In genomic region chr20:32797160-32797468, GRCh38 we compare ENCODE assay signal across 19 cellular contexts. TPM values are rescaled to one million over a fixed set of nuclear protein-coding genes. Genes with fewer than 3 reads are reported as not detected.
DNase-seq lines count a peak whose midpoint lies in the region; ATAC-seq, FAIRE-seq and TF ChIP-seq lines count a peak whose summit lies in the region.
"Had no signal": no experiment of that assay in that cellular context is flagged by ENCODE, and none has a peak within 500 bp of the region (broad histone marks: within the 10 kb centered on the region; RNA-seq: fewer than 3 reads in every experiment).

No MANE protein-coding gene starts in this region.

- peak; percentile 10 for DNase-seq in AG04450 (ENCODE audit: low read depth, low spot score)
- DNase-seq in GM23338 (ENCODE audit: low spot score), result no peak
- DNase-seq in astrocyte (ENCODE audit: low read depth), result no peak
- peak; percentile 89 for DNase-seq in myocyte (ENCODE audit: low read depth)
- DNase-seq in NK-92 (lab: John Stamatoyannopoulos, UW; ENCODE audit: unreplicated experiment), result no peak
- DNase-seq in H54 (ENCODE audit: insufficient read length, low spot score), result no peak
- DNase-seq in activated CD4-positive, alpha-beta T cell treated with anti-CD3 and anti-CD28 coated beads, Interleukin-2, amount 50 U/mL, for 1 hour, result no peak
- no peak for DNase-seq in activated CD8-positive, alpha-beta memory T cell treated with anti-CD3 and anti-CD28 coated beads, Interleukin-2, amount 10 ng/mL, durations not matched to agents 7 days and 5 days
- DNase-seq: DMS79 treated with DMSO at 0.1 percent for 48 hours; effector CD4-positive, alpha-beta T cell; head of caudate nucleus; left ventricle myocardium inferior; NCI-H1105 treated with DMSO at 0.1 percent for 48 hours; NCI-H748 treated with DMSO at 0.1 percent for 48 hours; occipital lobe; PC-3; retina; testis had no signal

- CTCF ChIA-PET in AG04450 (lab: Charles Lee), result interaction anchor here (1.3 to 1.5 kb wide), 2 partner anchors 12 to 148 kb away, joined by 3 to 5 read pairs; no protein-coding TSS in a partner anchor
- CTCF ChIA-PET in activated CD8-positive, alpha-beta memory T cell treated with anti-CD3 and anti-CD28 coated beads, Interleukin-2, amount 10 ng/mL, durations not matched to agents 7 days and 5 days (lab: Charles Lee), result interaction anchor here (1.2 to 2.8 kb wide), 2 partner anchors 18 to 495 kb away, joined by 3 to 13 read pairs; no protein-coding TSS in a partner anchor

- H3K36me3 Mint-ChIP-seq in GM23338 (ENCODE audit: low read depth) (peaks cover 99% of the 10 kb centered on the region), astrocyte (ENCODE audit: low read depth, unreplicated experiment) (peaks cover 8% of the 10 kb centered on the region)
- no peaks in the 10 kb centered on the region for H3K36me3 Mint-ChIP-seq in activated CD8-positive, alpha-beta memory T cell treated with anti-CD3 and anti-CD28 coated beads, Interleukin-2, amount 10 ng/mL, durations not matched to agents 7 days and 5 days

- H3K4me3 ChIP-seq in AG04450 (ENCODE audit: low read depth, low read length), result no peak overlapping the region
- H3K4me3 ChIP-seq in GM23338, result no peak overlapping the region
- H3K4me3 ChIP-seq in astrocyte (ENCODE audit: insufficient read depth, low read depth, low read length), result no peak overlapping the region
- H3K4me3 ChIP-seq: left ventricle myocardium inferior, testis had no signal

- H4K20me1 ChIP-seq in GM23338 (replicated peaks; ENCODE audit: insufficient read depth), result peaks cover 100% of the 10 kb centered on the region
- H4K20me1 ChIP-seq in astrocyte (ENCODE audit: insufficient read depth, low read length), result no peaks in the 10 kb centered on the region

- H3K4me3 Mint-ChIP-seq in GM23338 (no peak overlapping the region), astrocyte (ENCODE audit: unreplicated experiment) (no peak overlapping the region)
- H3K4me3 Mint-ChIP-seq in activated CD8-positive, alpha-beta memory T cell treated with anti-CD3 and anti-CD28 coated beads, Interleukin-2, amount 10 ng/mL, durations not matched to agents 7 days and 5 days, result no peak overlapping the region
- H3K4me3 Mint-ChIP-seq: T-helper 1 cell treated with Interleukin-12 subunit alpha and Interleukin-12 subunit beta and Interleukin-4 antibody, amounts not matched to agents 30 μg/mL and 1 μg/mL, for 36 hours had no signal

- H2AFZ ChIP-seq in GM23338 (no peak overlapping the region), astrocyte (ENCODE audit: low read depth, low read length) (no peak overlapping the region)

- POLR2A ChIA-PET in AG04450 (lab: Yijun Ruan, JAX), result no interaction called here

- H3K4me2 ChIP-seq in GM23338, result no peak overlapping the region
- no peak overlapping the region for H3K4me2 ChIP-seq in astrocyte (ENCODE audit: low read length)

- peaks cover 88% of the 10 kb centered on the region for H3K4me1 ChIP-seq in GM23338 (ENCODE audit: insufficient read depth)
- no peaks in the 10 kb centered on the region for H3K4me1 ChIP-seq in astrocyte (ENCODE audit: insufficient read depth, low read length)

- no peaks in the 10 kb centered on the region; the same call in 1 of the 2 replicates for H3K9me2 ChIP-seq in GM23338 (ENCODE audit: insufficient read depth)

- H3K27ac ChIP-seq in AG04450 (ENCODE audit: low read depth, low read length) (peak overlapping the region; percentile 52), GM23338 (ENCODE audit: low read depth) (peak overlapping the region; percentile 92), astrocyte (ENCODE audit: low read depth, low read length) (no peak overlapping the region)
- H3K27ac ChIP-seq: left ventricle myocardium inferior, testis had no signal

- H3K27me3 Mint-ChIP-seq in GM23338 (ENCODE audit: insufficient read depth, low read depth, poor library complexity) (peaks cover 73% of the 10 kb centered on the region), astrocyte (ENCODE audit: low read depth, unreplicated experiment) (no peaks in the 10 kb centered on the region)
- no peaks in the 10 kb centered on the region for H3K27me3 Mint-ChIP-seq in activated CD8-positive, alpha-beta memory T cell treated with anti-CD3 and anti-CD28 coated beads, Interleukin-2, amount 10 ng/mL, durations not matched to agents 7 days and 5 days

- H3K9me3 ChIP-seq in AG04450 (ENCODE audit: control insufficient read depth, insufficient read depth, low read length), result no peaks in the 10 kb centered on the region
- no peaks in the 10 kb centered on the region for H3K9me3 ChIP-seq in astrocyte (ENCODE audit: insufficient read depth, low read depth, low read length)
- H3K9me3 ChIP-seq: left ventricle myocardium inferior, testis had no signal

- no peaks in the 10 kb centered on the region for H3K27me3 ChIP-seq in AG04450 (ENCODE audit: control insufficient read depth, insufficient read depth, low read length)
- no peaks in the 10 kb centered on the region for H3K27me3 ChIP-seq in GM23338 (ENCODE audit: insufficient read depth)
- H3K27me3 ChIP-seq in astrocyte (ENCODE audit: insufficient read depth, low read length), result no peaks in the 10 kb centered on the region
- H3K27me3 ChIP-seq: testis had no signal

- TF ChIP-seq POLR2A in H54 (IDR thresholded peaks at IDR 0.05; ENCODE audit: low read depth, low read length), result no peak

- H3K4me1 Mint-ChIP-seq in GM23338 (peaks cover 39% of the 10 kb centered on the region), astrocyte (ENCODE audit: low read depth, unreplicated experiment) (peaks cover 18% of the 10 kb centered on the region)
- peaks cover 22% of the 10 kb centered on the region for H3K4me1 Mint-ChIP-seq in activated CD8-positive, alpha-beta memory T cell treated with anti-CD3 and anti-CD28 coated beads, Interleukin-2, amount 10 ng/mL, durations not matched to agents 7 days and 5 days

- peaks cover 100% of the 10 kb centered on the region for H3F3A ChIP-seq in GM23338 (replicated peaks; ENCODE audit: low read depth)

- FAIRE-seq in astrocyte (lab: Jason Lieb, UNC) (no peak), H54 (lab: Jason Lieb, UNC) (no peak)

- ATAC-seq in GM23338, result no peak
- no peak for ATAC-seq in activated CD8-positive, alpha-beta memory T cell treated with anti-CD3 and anti-CD28 coated beads, Interleukin-2, amount 10 ng/mL, durations not matched to agents 7 days and 5 days
- ATAC-seq: PC-3 had no signal

- peaks cover 100% of the 10 kb centered on the region for H3K36me3 ChIP-seq in GM23338 (ENCODE audit: insufficient read depth)
- H3K36me3 ChIP-seq in astrocyte (ENCODE audit: insufficient read depth, low read length), result peaks cover 17% of the 10 kb centered on the region

- no peak for TF ChIP-seq CTCF in AG04450 (IDR thresholded peaks at IDR 0.05; ENCODE audit: low read depth, low read length)
- TF ChIP-seq CTCF in GM23338 (conservative IDR thresholded peaks at IDR 0.05; ENCODE audit: low read depth in 2 of 2), result no peak
- no peak for TF ChIP-seq CTCF in astrocyte (IDR thresholded peaks at IDR 0.05; ENCODE audit: insufficient read depth, low read depth, low read length)

- H3K79me2 ChIP-seq in GM23338 (replicated peaks; ENCODE audit: insufficient read depth), result peaks cover 97% of the 10 kb centered on the region
- H3K79me2 ChIP-seq in astrocyte (ENCODE audit: insufficient read depth, low read length), result no peaks in the 10 kb centered on the region

- H3K9me3 Mint-ChIP-seq in GM23338, result peaks cover 3% of the 10 kb centered on the region; the same call in 2 of the 3 replicates
- H3K9me3 Mint-ChIP-seq in astrocyte (ENCODE audit: unreplicated experiment), result peaks cover 2% of the 10 kb centered on the region
- no peaks in the 10 kb centered on the region for H3K9me3 Mint-ChIP-seq in activated CD8-positive, alpha-beta memory T cell treated with anti-CD3 and anti-CD28 coated beads, Interleukin-2, amount 10 ng/mL, durations not matched to agents 7 days and 5 days (ENCODE audit: low read depth)
- H3K9me3 Mint-ChIP-seq: T-helper 1 cell treated with Interleukin-12 subunit alpha and Interleukin-12 subunit beta and Interleukin-4 antibody, amounts not matched to agents 30 μg/mL and 1 μg/mL, for 36 hours had no signal

- H3K9ac ChIP-seq in astrocyte (ENCODE audit: low read length), result no peak overlapping the region

- H3K27ac Mint-ChIP-seq in GM23338 (peak overlapping the region; percentile 81; the same call in 1 of the 2 replicates), astrocyte (ENCODE audit: unreplicated experiment) (peak overlapping the region; percentile 90)
- no peak overlapping the region for H3K27ac Mint-ChIP-seq in activated CD8-positive, alpha-beta memory T cell treated with anti-CD3 and anti-CD28 coated beads, Interleukin-2, amount 10 ng/mL, durations not matched to agents 7 days and 5 days
- H3K27ac Mint-ChIP-seq: T-helper 1 cell treated with Interleukin-12 subunit alpha and Interleukin-12 subunit beta and Interleukin-4 antibody, amounts not matched to agents 30 μg/mL and 1 μg/mL, for 36 hours had no signal

TF ChIP-seq in GM23338, 12 proteins besides CTCF, POLR2A, EP300 and RAD21:
- peak; percentile 27; the same call in 1 of the 2 replicates for TF ChIP-seq POLR2AphosphoS5 (IDR thresholded peaks at IDR 0.05; ENCODE audit: low read depth)
- TF ChIP-seq ZNF331 (CRISPR knock-in tag; IDR thresholded peaks at IDR 0.05; ENCODE audit: low read depth), result no peak

RNA-seq across cellular contexts. Expression of gene MAPRE1, which starts 22.6 kb away (rescaled TPM):
- polyA plus RNA-seq in AG04450 (2011; rRNA removed) (112 and 128 TPM in 2 replicates), GM23338 (2016; fragmentation: Nextera tagmentation; extraction: Ambion mirVana) (61.2 and 69.3 TPM in 2 replicates)
- polyA minus RNA-seq in AG04450 (2011; rRNA and poly(A)+ RNA removed), result 75.8 and 83.0 TPM in 2 replicates
- total RNA-seq in GM23338 (2014; rRNA removed; shearing (Covaris generic)), result 152 and 177 TPM in 2 replicates
- total RNA-seq in astrocyte (153 and 166 TPM in 2 replicates), myocyte (110 and 140 TPM in 2 replicates)
- polyA plus RNA-seq in myocyte (2012), result 78.8 TPM
- total RNA-seq in activated CD8-positive, alpha-beta memory T cell treated with anti-CD3 and anti-CD28 coated beads, Interleukin-2, amount 10 ng/mL, durations not matched to agents 7 days and 5 days, result 100 to 1,000 TPM; 114 to 149 TPM

RNA-seq across cellular contexts. Expression of gene DNMT3B, which starts 34.9 kb away (rescaled TPM):
- 1.8 and 1.9 TPM in 2 replicates for polyA plus RNA-seq in AG04450 (2011; rRNA removed)
- 2.5 and 2.9 TPM in 2 replicates for polyA minus RNA-seq in AG04450 (2011; rRNA and poly(A)+ RNA removed)
- 2,222 and 2,281 TPM in 2 replicates for total RNA-seq in GM23338 (2014; rRNA removed; shearing (Covaris generic))
- 711 and 726 TPM in 2 replicates for polyA plus RNA-seq in GM23338 (2016; fragmentation: Nextera tagmentation; extraction: Ambion mirVana)
- 5.0 and 5.6 TPM in 2 replicates for total RNA-seq in astrocyte
- 0.59 and 1.5 TPM in 2 replicates for total RNA-seq in myocyte
- 0.52 TPM for polyA plus RNA-seq in myocyte (2012)
- 1 to 10 TPM; 3.3 to 4.7 TPM for total RNA-seq in activated CD8-positive, alpha-beta memory T cell treated with anti-CD3 and anti-CD28 coated beads, Interleukin-2, amount 10 ng/mL, durations not matched to agents 7 days and 5 days

RNA-seq across cellular contexts. Expression of gene COMMD7, which starts 53.8 kb away (rescaled TPM):
- polyA plus RNA-seq in AG04450 (2011; rRNA removed) (84.8 and 88.1 TPM in 2 replicates), GM23338 (2016; fragmentation: Nextera tagmentation; extraction: Ambion mirVana) (67.3 and 70.4 TPM in 2 replicates)
- polyA minus RNA-seq in AG04450 (2011; rRNA and poly(A)+ RNA removed), result 24.8 and 29.1 TPM in 2 replicates
- 84.7 and 86.4 TPM in 2 replicates for total RNA-seq in GM23338 (2014; rRNA removed; shearing (Covaris generic))
- total RNA-seq in astrocyte (38.7 and 38.9 TPM in 2 replicates), myocyte (28.1 and 32.5 TPM in 2 replicates)
- 32.2 TPM for polyA plus RNA-seq in myocyte (2012)
- 10 to 100 TPM; 54.2 to 59.5 TPM for total RNA-seq in activated CD8-positive, alpha-beta memory T cell treated with anti-CD3 and anti-CD28 coated beads, Interleukin-2, amount 10 ng/mL, durations not matched to agents 7 days and 5 days

Comparison
In these comparisons a context has a peak if more than half of its experiments do, and no peak if none do; other contexts are left out.
1. DNase-seq: peak in AG04450 (single experiment) and myocyte (single experiment); none in GM23338 (single experiment), astrocyte (single experiment), NK-92 (single experiment), H54 (single experiment), activated CD4-positive, alpha-beta T cell treated with anti-CD3 and anti-CD28 coated beads, Interleukin-2, amount 50 U/mL, for 1 hour (single experiment) and activated CD8-positive, alpha-beta memory T cell treated with anti-CD3 and anti-CD28 coated beads, Interleukin-2, amount 10 ng/mL, durations not matched to agents 7 days and 5 days (single experiment).
2. RNA of gene DNMT3B, which starts 34.9 kb away (total RNA-seq): 2,222 to 2,281 TPM in GM23338; 5.0 to 5.6 TPM in astrocyte, 3.3 to 4.7 TPM in activated CD8-positive, alpha-beta memory T cell treated with anti-CD3 and anti-CD28 coated beads, Interleukin-2, amount 10 ng/mL, durations not matched to agents 7 days and 5 days and 0.59 to 1.5 TPM in myocyte; every median in the first group is over 100 times any median in the second.